In the genomic region with DNA sequence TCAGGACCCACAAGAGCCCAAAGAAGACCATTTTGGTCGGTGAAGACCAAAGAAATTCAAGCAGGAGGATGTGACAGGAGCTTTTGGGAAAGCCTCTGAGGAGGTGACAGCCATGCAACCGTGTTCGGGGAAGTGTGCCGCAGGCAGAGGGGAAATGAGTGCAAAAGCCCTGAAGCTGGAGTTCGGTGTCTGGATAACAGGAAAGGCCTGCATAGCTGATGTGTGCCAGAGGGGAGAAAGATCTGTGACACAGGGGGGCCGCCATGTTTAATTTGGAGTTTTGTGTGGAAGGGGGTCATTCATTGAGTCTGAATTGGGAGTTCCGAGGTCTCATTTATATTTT, we compare ENCODE assay signal across 8 cellular contexts.
A peak's percentile ranks its signal among the peaks of the same experiment; 100 is the strongest.
DNase-seq lines count a peak whose midpoint lies in the region; ATAC-seq lines count a peak whose summit lies in the region.

No MANE protein-coding gene starts in this region.

- no peaks in the 10 kb centered on the region for H3K27me3 ChIP-seq in muscle layer of duodenum (ENCODE audit: low read depth, low read length)

- DNase-seq in T-helper 2 cell treated with Interferon-gamma antibody and Interleukin-4, amounts not matched to agents 5 μg/mL and 100 μg/mL, for 36 hours (ENCODE audit: low spot score), result no peak
- DNase-seq in T-helper 2 cell, result no peak
- DNase-seq in RKO (ENCODE audit: low spot score), result peak; percentile 55
- peak in 1 of 3 experiments; percentile 20 for DNase-seq in effector memory CD8-positive, alpha-beta T cell
- DNase-seq in HPDE6-E6E7 (ENCODE audit: extremely low spot score), result no peak
- no peak for DNase-seq in NCI-H187 treated with DMSO at 0.1 percent for 48 hours (lab: John Stamatoyannopoulos, UW)
- no peak for DNase-seq in NCI-H2081 treated with DMSO at 0.1 percent for 48 hours (lab: John Stamatoyannopoulos, UW)

- peak overlapping the region; percentile 90 for H3K27ac Mint-ChIP-seq in T-helper 2 cell treated with Interferon-gamma antibody and Interleukin-4, amounts not matched to agents 5 μg/mL and 100 μg/mL, for 36 hours
- peak overlapping the region; percentile 95 to 97 for H3K27ac Mint-ChIP-seq in effector memory CD8-positive, alpha-beta T cell

- no peak for ATAC-seq in effector memory CD8-positive, alpha-beta T cell (replicated peaks)

- H3K4me1 ChIP-seq in muscle layer of duodenum (ENCODE audit: control insufficient read depth in 1 of 2, insufficient read depth in 2 of 2, low read length in 2 of 2), result peaks cover 13 to 45% of the 10 kb centered on the region in 2 donors

- H3K9me3 Mint-ChIP-seq in T-helper 2 cell treated with Interferon-gamma antibody and Interleukin-4, amounts not matched to agents 5 μg/mL and 100 μg/mL, for 36 hours, result no peaks in the 10 kb centered on the region
- no peaks in the 10 kb centered on the region for H3K9me3 Mint-ChIP-seq in effector memory CD8-positive, alpha-beta T cell

- peaks cover 65% of the 10 kb centered on the region for H3K4me1 Mint-ChIP-seq in T-helper 2 cell treated with Interferon-gamma antibody and Interleukin-4, amounts not matched to agents 5 μg/mL and 100 μg/mL, for 36 hours (ENCODE audit: low read depth)
- peaks cover 43 to 57% of the 10 kb centered on the region in 2 donors for H3K4me1 Mint-ChIP-seq in effector memory CD8-positive, alpha-beta T cell (ENCODE audit: low read depth in 2 of 2)

- peaks cover 21% of the 10 kb centered on the region for H3K36me3 Mint-ChIP-seq in T-helper 2 cell treated with Interferon-gamma antibody and Interleukin-4, amounts not matched to agents 5 μg/mL and 100 μg/mL, for 36 hours (ENCODE audit: low read depth)
- H3K36me3 Mint-ChIP-seq in effector memory CD8-positive, alpha-beta T cell (ENCODE audit: insufficient read depth), result peaks cover 25% of the 10 kb centered on the region

- peak overlapping the region; percentile 86 for H3K4me3 Mint-ChIP-seq in T-helper 2 cell treated with Interferon-gamma antibody and Interleukin-4, amounts not matched to agents 5 μg/mL and 100 μg/mL, for 36 hours
- H3K4me3 Mint-ChIP-seq in effector memory CD8-positive, alpha-beta T cell, result peak overlapping the region; percentile 92 to 94

- peaks cover 0 to 5% of the 10 kb centered on the region in 2 donors for H3K36me3 ChIP-seq in muscle layer of duodenum (ENCODE audit: control insufficient read depth in 1 of 2, insufficient read depth in 2 of 2, low read length in 2 of 2)

- H3K27ac ChIP-seq in muscle layer of duodenum (ENCODE audit: low read length), result peak overlapping the region; percentile 99

- no peaks in the 10 kb centered on the region for H3K27me3 Mint-ChIP-seq in T-helper 2 cell treated with Interferon-gamma antibody and Interleukin-4, amounts not matched to agents 5 μg/mL and 100 μg/mL, for 36 hours (ENCODE audit: low read depth)
- H3K27me3 Mint-ChIP-seq in effector memory CD8-positive, alpha-beta T cell, result no peaks in the 10 kb centered on the region

- H3K4me3 ChIP-seq in muscle layer of duodenum (ENCODE audit: low read depth in 1 of 2, low read length in 2 of 2), result peak overlapping the region; percentile 82 to 92

- no peaks in the 10 kb centered on the region for H3K9me3 ChIP-seq in muscle layer of duodenum (ENCODE audit: control insufficient read depth in 1 of 2, low read length in 2 of 2)
